ENCODE assay signal across 14 cellular contexts in genomic region chr11:114133548-114134329, GRCh38.
A peak's percentile ranks its signal among the peaks of the same experiment; 100 is the strongest.
DNase-seq lines count a peak whose midpoint lies in the region; ATAC-seq and TF ChIP-seq lines count a peak whose summit lies in the region.
"Had no signal": no experiment of that assay in that cellular context is flagged by ENCODE, and none has a peak within 500 bp of the region (broad histone marks: within the 10 kb centered on the region; RNA-seq: fewer than 3 reads in every experiment).

No MANE protein-coding gene starts in this region.

- intact Hi-C loops in right cardiac atrium (cut with DNase I) = no loop called here
- intact Hi-C loops in gastrocnemius medialis (cut with DNase I; ENCODE audit: low total_unique reads) = no loop called here

- POLR2A ChIA-PET in activated CD8-positive, alpha-beta T cell treated with anti-CD3 and anti-CD28 coated beads, Interleukin-2, amount 10 ng/mL, durations not matched to agents 7 days and 5 days (lab: Charles Lee) = no interaction called here

- H3K27me3 Mint-ChIP-seq in activated CD8-positive, alpha-beta T cell treated with anti-CD3 and anti-CD28 coated beads, Interleukin-2, amount 10 ng/mL, durations not matched to agents 7 days and 5 days (ENCODE audit: low read depth) = peaks cover 4% of the 10 kb centered on the region

- ATAC-seq in right cardiac atrium = no peak
- ATAC-seq in gastrocnemius medialis = peak; percentile 6 to 13
- ATAC-seq in GM21526 (IDR thresholded peaks at IDR 0.05; ENCODE audit: low FRiP score, unreplicated experiment) = no peak
- no peak for ATAC-seq in activated CD8-positive, alpha-beta T cell treated with anti-CD3 and anti-CD28 coated beads, Interleukin-2, amount 10 ng/mL, durations not matched to agents 7 days and 5 days
- ATAC-seq: activated T-cell treated with anti-CD3 and anti-CD28 coated beads, Interleukin-2, amount 50 U/mL, for 72 hours; K562 had no signal

- no peak for TF ChIP-seq POLR2A in gastrocnemius medialis (IDR thresholded peaks at IDR 0.05)

- no peak overlapping the region for H3K4me3 Mint-ChIP-seq in activated CD8-positive, alpha-beta T cell treated with anti-CD3 and anti-CD28 coated beads, Interleukin-2, amount 10 ng/mL, durations not matched to agents 7 days and 5 days
- H3K4me3 Mint-ChIP-seq: activated T-cell treated with anti-CD3 and anti-CD28 coated beads, Interleukin-2, amount 50 U/mL, for 72 hours had no signal

- no peak for DNase-seq in right cardiac atrium
- DNase-seq in gastrocnemius medialis = peak in 1 of 2 donors; percentile 62
- no peak for DNase-seq in Kasumi-1 (lab: John Stamatoyannopoulos, UW)
- DNase-seq in HuH-7.5 (ENCODE audit: low spot score) = no peak
- DNase-seq in activated CD8-positive, alpha-beta T cell treated with anti-CD3 and anti-CD28 coated beads, Interleukin-2, amount 10 ng/mL, durations not matched to agents 7 days and 5 days = no peak
- DNase-seq: activated T-cell treated with anti-CD3 and anti-CD28 coated beads, Interleukin-2, amount 50 U/mL, for 72 hours; BE2C; DMS79; NCI-H1436; NCI-H69 had no signal

- no peaks in the 10 kb centered on the region for H3K9me3 Mint-ChIP-seq in activated CD8-positive, alpha-beta T cell treated with anti-CD3 and anti-CD28 coated beads, Interleukin-2, amount 10 ng/mL, durations not matched to agents 7 days and 5 days (ENCODE audit: insufficient read depth)
- H3K9me3 Mint-ChIP-seq: activated T-cell treated with anti-CD3 and anti-CD28 coated beads, Interleukin-2, amount 50 U/mL, for 72 hours had no signal

- H3K27me3 ChIP-seq in right cardiac atrium (ENCODE audit: control insufficient read depth, insufficient read depth) (no peaks in the 10 kb centered on the region), gastrocnemius medialis (no peaks in the 10 kb centered on the region)

- H3K9me3 ChIP-seq in right cardiac atrium (ENCODE audit: control insufficient read depth, low read length) (no peaks in the 10 kb centered on the region), gastrocnemius medialis (no peaks in the 10 kb centered on the region)
- H3K9me3 ChIP-seq: BE2C had no signal

- H3K4me1 ChIP-seq in right cardiac atrium (ENCODE audit: control insufficient read depth, insufficient read depth, low read length) (peaks cover 73% of the 10 kb centered on the region), gastrocnemius medialis (peaks cover 99 to 100% of the 10 kb centered on the region in 2 donors)
- H3K4me1 ChIP-seq: BE2C had no signal

- H3K27ac Mint-ChIP-seq in activated CD8-positive, alpha-beta T cell treated with anti-CD3 and anti-CD28 coated beads, Interleukin-2, amount 10 ng/mL, durations not matched to agents 7 days and 5 days = no peak overlapping the region
- H3K27ac Mint-ChIP-seq: activated T-cell treated with anti-CD3 and anti-CD28 coated beads, Interleukin-2, amount 50 U/mL, for 72 hours had no signal

- in situ Hi-C loops in gastrocnemius medialis (cut with MboI; ENCODE audit: low sequenced_read_pairs in 4 of 4) = no loop called here

- H3K27ac ChIP-seq in C4-2B (peak overlapping the region; percentile 92), angular gyrus (ENCODE audit: low read depth, low read length) (peak overlapping the region; percentile 22), right cardiac atrium (ENCODE audit: low read length) (peak overlapping the region; percentile 28), gastrocnemius medialis (peak overlapping the region; percentile 94 to 99 (median 96))

- peaks cover 55% of the 10 kb centered on the region for H3K4me1 Mint-ChIP-seq in activated CD8-positive, alpha-beta T cell treated with anti-CD3 and anti-CD28 coated beads, Interleukin-2, amount 10 ng/mL, durations not matched to agents 7 days and 5 days (ENCODE audit: low read depth)

- no peaks in the 10 kb centered on the region for H3K36me3 Mint-ChIP-seq in activated CD8-positive, alpha-beta T cell treated with anti-CD3 and anti-CD28 coated beads, Interleukin-2, amount 10 ng/mL, durations not matched to agents 7 days and 5 days (ENCODE audit: low read depth)

- peaks cover 0 to 4% of the 10 kb centered on the region in 2 donors for H3K36me3 ChIP-seq in gastrocnemius medialis
- H3K36me3 ChIP-seq: BE2C had no signal

- CTCF ChIA-PET in activated CD8-positive, alpha-beta T cell treated with anti-CD3 and anti-CD28 coated beads, Interleukin-2, amount 10 ng/mL, durations not matched to agents 7 days and 5 days (lab: Charles Lee) = interaction anchor here (0.8 to 1.7 kb wide), 4 partner anchors 16 to 126 kb away, joined by 3 to 5 read pairs (median 4); no protein-coding TSS in a partner anchor

- no peak overlapping the region for H3K4me3 ChIP-seq in right cardiac atrium (ENCODE audit: low read length)
- peak overlapping the region in 1 of 4 donors; percentile 8 for H3K4me3 ChIP-seq in gastrocnemius medialis
- H3K4me3 ChIP-seq: K562 had no signal

- TF ChIP-seq CTCF in C4-2B (conservative IDR thresholded peaks at IDR 0.05) (no peak; the same call in 1 of the 2 replicates), gastrocnemius medialis (IDR thresholded peaks at IDR 0.05 in 4 of 5, conservative IDR thresholded peaks at IDR 0.05 in 1 of 5) (peak; percentile 13 to 57 (median 40))

- WGBS in right cardiac atrium = 80% methylated on average over 9 of the region's 9 CpGs

Comparison
In these comparisons a context has a peak if more than half of its experiments do, and no peak if none do; other contexts are left out.
1. H3K27ac ChIP-seq: peak in every context shown above with its lines; median percentile 96 in gastrocnemius medialis; 92 in C4-2B; 28 in right cardiac atrium; 22 in angular gyrus.
2. ATAC-seq: peak in gastrocnemius medialis (2 of 2); none in right cardiac atrium (0 of 2), GM21526 (single experiment) and activated CD8-positive, alpha-beta T cell treated with anti-CD3 and anti-CD28 coated beads, Interleukin-2, amount 10 ng/mL, durations not matched to agents 7 days and 5 days (single experiment).